Comparison of ENCODE assay signal across 1 cellular context in genomic region chr16:2473999-2474876, GRCh38.
TF ChIP-seq lines count a peak whose summit lies in the region.

No MANE protein-coding gene starts in this region.

TF ChIP-seq in HepG2, 621 proteins besides CTCF, POLR2A, EP300 and RAD21 (continued from another document and continues in another):
- no peak for TF ChIP-seq NR3C1 (CRISPR knock-in tag; IDR thresholded peaks at IDR 0.05)
- no peak for TF ChIP-seq ZNF775 (CRISPR knock-in tag; IDR thresholded peaks at IDR 0.05; ENCODE audit: borderline replicate concordance)
- no peak for TF ChIP-seq ZNF619 (CRISPR knock-in tag; IDR thresholded peaks at IDR 0.05)
- peak; percentile 32 for TF ChIP-seq PHF8 (CRISPR knock-in tag; IDR thresholded peaks at IDR 0.05)
- no peak for TF ChIP-seq MEIS2 (CRISPR knock-in tag; IDR thresholded peaks at IDR 0.05)
- TF ChIP-seq ZKSCAN1 (IDR thresholded peaks at IDR 0.05; ENCODE audit: low read length), result no peak
- TF ChIP-seq HNRNPL (IDR thresholded peaks at IDR 0.05; ENCODE audit: low read depth, low read length), result no peak
- peak; percentile 21; the same call in 1 of the 2 replicates for TF ChIP-seq MXD1 (CRISPR knock-in tag; IDR thresholded peaks at IDR 0.05)
- no peak for TF ChIP-seq MAFK (conservative IDR thresholded peaks at IDR 0.05 in 1 of 2, IDR thresholded peaks at IDR 0.05 in 1 of 2; ENCODE audit: low read length in 2 of 2)
- no peak for TF ChIP-seq NAIF1 (CRISPR knock-in tag; IDR thresholded peaks at IDR 0.05; ENCODE audit: borderline replicate concordance)
- TF ChIP-seq, protein P1, sequence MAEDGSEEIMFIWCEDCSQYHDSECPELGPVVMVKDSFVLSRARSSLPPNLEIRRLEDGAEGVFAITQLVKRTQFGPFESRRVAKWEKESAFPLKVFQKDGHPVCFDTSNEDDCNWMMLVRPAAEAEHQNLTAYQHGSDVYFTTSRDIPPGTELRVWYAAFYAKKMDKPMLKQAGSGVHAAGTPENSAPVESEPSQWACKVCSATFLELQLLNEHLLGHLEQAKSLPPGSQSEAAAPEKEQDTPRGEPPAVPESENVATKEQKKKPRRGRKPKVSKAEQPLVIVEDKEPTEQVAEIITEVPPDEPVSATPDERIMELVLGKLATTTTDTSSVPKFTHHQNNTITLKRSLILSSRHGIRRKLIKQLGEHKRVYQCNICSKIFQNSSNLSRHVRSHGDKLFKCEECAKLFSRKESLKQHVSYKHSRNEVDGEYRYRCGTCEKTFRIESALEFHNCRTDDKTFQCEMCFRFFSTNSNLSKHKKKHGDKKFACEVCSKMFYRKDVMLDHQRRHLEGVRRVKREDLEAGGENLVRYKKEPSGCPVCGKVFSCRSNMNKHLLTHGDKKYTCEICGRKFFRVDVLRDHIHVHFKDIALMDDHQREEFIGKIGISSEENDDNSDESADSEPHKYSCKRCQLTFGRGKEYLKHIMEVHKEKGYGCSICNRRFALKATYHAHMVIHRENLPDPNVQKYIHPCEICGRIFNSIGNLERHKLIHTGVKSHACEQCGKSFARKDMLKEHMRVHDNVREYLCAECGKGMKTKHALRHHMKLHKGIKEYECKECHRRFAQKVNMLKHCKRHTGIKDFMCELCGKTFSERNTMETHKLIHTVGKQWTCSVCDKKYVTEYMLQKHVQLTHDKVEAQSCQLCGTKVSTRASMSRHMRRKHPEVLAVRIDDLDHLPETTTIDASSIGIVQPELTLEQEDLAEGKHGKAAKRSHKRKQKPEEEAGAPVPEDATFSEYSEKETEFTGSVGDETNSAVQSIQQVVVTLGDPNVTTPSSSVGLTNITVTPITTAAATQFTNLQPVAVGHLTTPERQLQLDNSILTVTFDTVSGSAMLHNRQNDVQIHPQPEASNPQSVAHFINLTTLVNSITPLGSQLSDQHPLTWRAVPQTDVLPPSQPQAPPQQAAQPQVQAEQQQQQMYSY (CRISPR knock-in tag; IDR thresholded peaks at IDR 0.05), result 0 out of 2 replicates have a peak, but pooled peaks have one; percentile 13
- no peak; the same call in 1 of the 2 replicates for TF ChIP-seq THAP11 (CRISPR knock-in tag; IDR thresholded peaks at IDR 0.05)
- peak; percentile 49; the same call in 1 of the 2 replicates for TF ChIP-seq IRF9 (CRISPR knock-in tag; IDR thresholded peaks at IDR 0.05; ENCODE audit: borderline replicate concordance)
- TF ChIP-seq KLF11 (CRISPR knock-in tag; IDR thresholded peaks at IDR 0.05), result no peak
- no peak for TF ChIP-seq POLR2AphosphoS5 (IDR thresholded peaks at IDR 0.05; ENCODE audit: low read depth, low read length)
- TF ChIP-seq ATM (IDR thresholded peaks at IDR 0.05; ENCODE audit: borderline replicate concordance), result no peak
- no peak for TF ChIP-seq SETDB1 (CRISPR knock-in tag; IDR thresholded peaks at IDR 0.05; ENCODE audit: borderline replicate concordance)
- no peak; the same call in 1 of the 2 replicates for TF ChIP-seq ZNF768 (CRISPR knock-in tag; IDR thresholded peaks at IDR 0.05)
- TF ChIP-seq TCF7L2 (IDR thresholded peaks at IDR 0.05; ENCODE audit: low read depth, low read length), result no peak
- 0 out of 2 replicates have a peak, but pooled peaks have one; percentile 26 for TF ChIP-seq BRCA1 (CRISPR knock-in tag; IDR thresholded peaks at IDR 0.05)
- no peak for TF ChIP-seq ZFP37 (CRISPR knock-in tag; IDR thresholded peaks at IDR 0.05; ENCODE audit: borderline replicate concordance)
- no peak for TF ChIP-seq PLRG1 (conservative IDR thresholded peaks at IDR 0.05)
- no peak for TF ChIP-seq CREB1 (IDR thresholded peaks at IDR 0.05)
- TF ChIP-seq CREB1 (CRISPR knock-in tag; IDR thresholded peaks at IDR 0.05), result no peak
- TF ChIP-seq ZSCAN12 (CRISPR knock-in tag; IDR thresholded peaks at IDR 0.05), result no peak
- TF ChIP-seq, protein P2, sequence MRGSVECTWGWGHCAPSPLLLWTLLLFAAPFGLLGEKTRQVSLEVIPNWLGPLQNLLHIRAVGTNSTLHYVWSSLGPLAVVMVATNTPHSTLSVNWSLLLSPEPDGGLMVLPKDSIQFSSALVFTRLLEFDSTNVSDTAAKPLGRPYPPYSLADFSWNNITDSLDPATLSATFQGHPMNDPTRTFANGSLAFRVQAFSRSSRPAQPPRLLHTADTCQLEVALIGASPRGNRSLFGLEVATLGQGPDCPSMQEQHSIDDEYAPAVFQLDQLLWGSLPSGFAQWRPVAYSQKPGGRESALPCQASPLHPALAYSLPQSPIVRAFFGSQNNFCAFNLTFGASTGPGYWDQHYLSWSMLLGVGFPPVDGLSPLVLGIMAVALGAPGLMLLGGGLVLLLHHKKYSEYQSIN (CRISPR knock-in tag; IDR thresholded peaks at IDR 0.05; ENCODE audit: borderline replicate concordance), result no peak
- TF ChIP-seq ZNF747 (CRISPR knock-in tag; IDR thresholded peaks at IDR 0.05; ENCODE audit: borderline replicate concordance), result 0 out of 2 replicates have a peak, but pooled peaks have one; percentile 32
- TF ChIP-seq RAD51 (IDR thresholded peaks at IDR 0.05; ENCODE audit: borderline replicate concordance), result no peak
- TF ChIP-seq ZNF7 (CRISPR knock-in tag; IDR thresholded peaks at IDR 0.05), result no peak
- no peak for TF ChIP-seq YY1 (IDR thresholded peaks at IDR 0.05; ENCODE audit: insufficient read depth, insufficient replicate concordance, low read depth, low read length)
- no peak for TF ChIP-seq AKAP8 (CRISPR knock-in tag; IDR thresholded peaks at IDR 0.05)
- no peak for TF ChIP-seq ZMAT3 (CRISPR knock-in tag; conservative IDR thresholded peaks at IDR 0.05)
- TF ChIP-seq, protein P3, sequence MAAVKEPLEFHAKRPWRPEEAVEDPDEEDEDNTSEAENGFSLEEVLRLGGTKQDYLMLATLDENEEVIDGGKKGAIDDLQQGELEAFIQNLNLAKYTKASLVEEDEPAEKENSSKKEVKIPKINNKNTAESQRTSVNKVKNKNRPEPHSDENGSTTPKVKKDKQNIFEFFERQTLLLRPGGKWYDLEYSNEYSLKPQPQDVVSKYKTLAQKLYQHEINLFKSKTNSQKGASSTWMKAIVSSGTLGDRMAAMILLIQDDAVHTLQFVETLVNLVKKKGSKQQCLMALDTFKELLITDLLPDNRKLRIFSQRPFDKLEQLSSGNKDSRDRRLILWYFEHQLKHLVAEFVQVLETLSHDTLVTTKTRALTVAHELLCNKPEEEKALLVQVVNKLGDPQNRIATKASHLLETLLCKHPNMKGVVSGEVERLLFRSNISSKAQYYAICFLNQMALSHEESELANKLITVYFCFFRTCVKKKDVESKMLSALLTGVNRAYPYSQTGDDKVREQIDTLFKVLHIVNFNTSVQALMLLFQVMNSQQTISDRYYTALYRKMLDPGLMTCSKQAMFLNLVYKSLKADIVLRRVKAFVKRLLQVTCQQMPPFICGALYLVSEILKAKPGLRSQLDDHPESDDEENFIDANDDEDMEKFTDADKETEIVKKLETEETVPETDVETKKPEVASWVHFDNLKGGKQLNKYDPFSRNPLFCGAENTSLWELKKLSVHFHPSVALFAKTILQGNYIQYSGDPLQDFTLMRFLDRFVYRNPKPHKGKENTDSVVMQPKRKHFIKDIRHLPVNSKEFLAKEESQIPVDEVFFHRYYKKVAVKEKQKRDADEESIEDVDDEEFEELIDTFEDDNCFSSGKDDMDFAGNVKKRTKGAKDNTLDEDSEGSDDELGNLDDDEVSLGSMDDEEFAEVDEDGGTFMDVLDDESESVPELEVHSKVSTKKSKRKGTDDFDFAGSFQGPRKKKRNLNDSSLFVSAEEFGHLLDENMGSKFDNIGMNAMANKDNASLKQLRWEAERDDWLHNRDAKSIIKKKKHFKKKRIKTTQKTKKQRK (IDR thresholded peaks at IDR 0.05; ENCODE audit: low read length), result no peak
- TF ChIP-seq, protein P4, sequence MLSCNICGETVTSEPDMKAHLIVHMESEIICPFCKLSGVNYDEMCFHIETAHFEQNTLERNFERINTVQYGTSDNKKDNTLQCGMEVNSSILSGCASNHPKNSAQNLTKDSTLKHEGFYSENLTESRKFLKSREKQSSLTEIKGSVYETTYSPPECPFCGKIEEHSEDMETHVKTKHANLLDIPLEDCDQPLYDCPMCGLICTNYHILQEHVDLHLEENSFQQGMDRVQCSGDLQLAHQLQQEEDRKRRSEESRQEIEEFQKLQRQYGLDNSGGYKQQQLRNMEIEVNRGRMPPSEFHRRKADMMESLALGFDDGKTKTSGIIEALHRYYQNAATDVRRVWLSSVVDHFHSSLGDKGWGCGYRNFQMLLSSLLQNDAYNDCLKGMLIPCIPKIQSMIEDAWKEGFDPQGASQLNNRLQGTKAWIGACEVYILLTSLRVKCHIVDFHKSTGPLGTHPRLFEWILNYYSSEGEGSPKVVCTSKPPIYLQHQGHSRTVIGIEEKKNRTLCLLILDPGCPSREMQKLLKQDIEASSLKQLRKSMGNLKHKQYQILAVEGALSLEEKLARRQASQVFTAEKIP (CRISPR knock-in tag; IDR thresholded peaks at IDR 0.05; ENCODE audit: borderline replicate concordance), result no peak
- TF ChIP-seq ZNF792 (CRISPR knock-in tag; IDR thresholded peaks at IDR 0.05), result no peak
- TF ChIP-seq, protein P5, sequence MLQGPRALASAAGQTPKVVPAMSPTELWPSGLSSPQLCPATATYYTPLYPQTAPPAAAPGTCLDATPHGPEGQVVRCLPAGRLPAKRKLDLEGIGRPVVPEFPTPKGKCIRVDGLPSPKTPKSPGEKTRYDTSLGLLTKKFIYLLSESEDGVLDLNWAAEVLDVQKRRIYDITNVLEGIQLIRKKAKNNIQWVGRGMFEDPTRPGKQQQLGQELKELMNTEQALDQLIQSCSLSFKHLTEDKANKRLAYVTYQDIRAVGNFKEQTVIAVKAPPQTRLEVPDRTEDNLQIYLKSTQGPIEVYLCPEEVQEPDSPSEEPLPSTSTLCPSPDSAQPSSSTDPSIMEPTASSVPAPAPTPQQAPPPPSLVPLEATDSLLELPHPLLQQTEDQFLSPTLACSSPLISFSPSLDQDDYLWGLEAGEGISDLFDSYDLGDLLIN (CRISPR knock-in tag; IDR thresholded peaks at IDR 0.05; ENCODE audit: borderline replicate concordance), result no peak
- TF ChIP-seq ZNF564 (CRISPR knock-in tag; IDR thresholded peaks at IDR 0.05), result peak; percentile 57
- TF ChIP-seq, protein P6, sequence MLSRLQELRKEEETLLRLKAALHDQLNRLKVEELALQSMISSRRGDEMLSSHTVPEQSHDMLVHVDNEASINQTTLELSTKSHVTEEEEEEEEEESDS (CRISPR knock-in tag; IDR thresholded peaks at IDR 0.05; ENCODE audit: borderline replicate concordance), result no peak
- no peak for TF ChIP-seq ZNF30 (CRISPR knock-in tag; IDR thresholded peaks at IDR 0.05)
- no peak for TF ChIP-seq HDAC1 (CRISPR knock-in tag; IDR thresholded peaks at IDR 0.05)
- no peak for TF ChIP-seq CHD2 (IDR thresholded peaks at IDR 0.05; ENCODE audit: low read depth, low read length)
- TF ChIP-seq ZNF329 (CRISPR knock-in tag; IDR thresholded peaks at IDR 0.05; ENCODE audit: low read depth), result peak; percentile 69; the same call in 1 of the 2 replicates
- TF ChIP-seq ZNF687 (CRISPR knock-in tag; IDR thresholded peaks at IDR 0.05), result peak; percentile 78
- TF ChIP-seq ZC3H13 (CRISPR knock-in tag; IDR thresholded peaks at IDR 0.05), result 0 out of 2 replicates have a peak, but pooled peaks have one; percentile 56
